ENCODE assay signal across 8 cellular contexts in genomic region chr6:6610031-6610591, GRCh38. TPM values are rescaled to one million over a fixed set of nuclear protein-coding genes. Genes with fewer than 3 reads are reported as not detected.
DNase-seq lines count a peak whose midpoint lies in the region; ATAC-seq and TF ChIP-seq lines count a peak whose summit lies in the region.

No MANE protein-coding gene starts in this region.

- H3K27me3 ChIP-seq in CD8-positive, alpha-beta T cell (ENCODE audit: insufficient read depth, low read length), result no peaks in the 10 kb centered on the region
- H3K27me3 ChIP-seq in SK-N-SH (ENCODE audit: insufficient read depth), result no peaks in the 10 kb centered on the region

- H3K4me3 ChIP-seq in CD8-positive, alpha-beta T cell (ENCODE audit: low read depth, low read length), result peak overlapping the region; percentile 3
- H3K4me3 ChIP-seq in SK-N-SH (ENCODE audit: low read depth in 2 of 2, low read length in 1 of 2), result no peak overlapping the region

- H3K27me3 Mint-ChIP-seq in CD8-positive, alpha-beta T cell (ENCODE audit: low read depth), result no peaks in the 10 kb centered on the region
- no peaks in the 10 kb centered on the region for H3K27me3 Mint-ChIP-seq in activated T-cell treated with anti-CD3 and anti-CD28 coated beads, Interleukin-2, amount 50 U/mL, for 24 hours

- TF ChIP-seq EP300 in SK-N-SH (IDR thresholded peaks at IDR 0.05; ENCODE audit: borderline replicate concordance in 1 of 2, low read depth in 1 of 2, low read length in 1 of 2), result no peak

- peak overlapping the region; percentile 55 for H3K27ac ChIP-seq in CD8-positive, alpha-beta T cell (ENCODE audit: low read depth, low read length)
- H3K27ac ChIP-seq in SK-N-SH (ENCODE audit: low read depth in 2 of 2, low read length in 1 of 2), result no peak overlapping the region

- no peaks in the 10 kb centered on the region for H3K79me2 ChIP-seq in SK-N-SH (ENCODE audit: insufficient read depth)

- CTCF ChIA-PET in CD8-positive, alpha-beta T cell (lab: Charles Lee), result interaction anchor here (0.9 to 1.8 kb wide), 3 partner anchors 29 to 67 kb away, joined by 3 to 4 read pairs (median 4); no protein-coding TSS in a partner anchor
- CTCF ChIA-PET in SK-N-SH (lab: Yijun Ruan, JAX), result no interaction called here

- ATAC-seq in CD8-positive, alpha-beta T cell, result peak; percentile 69
- peak; percentile 90 for ATAC-seq in GM19397 (IDR thresholded peaks at IDR 0.05; ENCODE audit: unreplicated experiment)
- ATAC-seq in HG03354 (IDR thresholded peaks at IDR 0.05; ENCODE audit: poor library complexity, severe bottlenecking, unreplicated experiment), result peak; percentile 94

- WGBS in SK-N-SH (ENCODE audit: low lambda C conversion rate), result 43% methylated on average over 10 of the region's 10 CpGs

- peaks cover 67% of the 10 kb centered on the region for H3K4me1 ChIP-seq in CD8-positive, alpha-beta T cell (ENCODE audit: insufficient read depth, low read length)
- H3K4me1 ChIP-seq in SK-N-SH (ENCODE audit: control insufficient read depth in 1 of 2, insufficient read depth in 2 of 2, low read depth in 1 of 2, low read length in 1 of 2), result no peaks in the 10 kb centered on the region

- H3K36me3 ChIP-seq in CD8-positive, alpha-beta T cell (ENCODE audit: insufficient read depth, low read length), result no peaks in the 10 kb centered on the region
- no peaks in the 10 kb centered on the region for H3K36me3 ChIP-seq in SK-N-SH (replicated peaks in 1 of 2; ENCODE audit: control insufficient read depth in 1 of 2, insufficient read depth in 2 of 2, low read length in 1 of 2)

- no peak for TF ChIP-seq CTCF in CD8-positive, alpha-beta T cell (IDR thresholded peaks at IDR 0.05)
- TF ChIP-seq CTCF in SK-N-SH (IDR thresholded peaks at IDR 0.05), result no peak

- no peak for TF ChIP-seq RAD21 in SK-N-SH (IDR thresholded peaks at IDR 0.05; ENCODE audit: low read length)

- no peak overlapping the region for H3K9ac ChIP-seq in SK-N-SH

- peak in 5 of 7 experiments; percentile 26 to 69 (median 47) for DNase-seq in CD8-positive, alpha-beta T cell
- peak; percentile 57 for DNase-seq in activated T-cell treated with anti-CD3 and anti-CD28 coated beads, Interleukin-2, amount 50 U/mL, for 24 hours
- DNase-seq in SK-N-SH (no peak), kidney glomerular epithelial cell (lab: John Stamatoyannopoulos, UW) (no peak), glomerular visceral epithelial cell (ENCODE audit: extremely low spot score) (no peak), NCI-H128 (lab: John Stamatoyannopoulos, UW; ENCODE audit: unreplicated experiment) (no peak)

- no peaks in the 10 kb centered on the region for H3K9me3 Mint-ChIP-seq in CD8-positive, alpha-beta T cell
- H3K9me3 Mint-ChIP-seq in activated T-cell treated with anti-CD3 and anti-CD28 coated beads, Interleukin-2, amount 50 U/mL, for 24 hours, result peaks cover 4% of the 10 kb centered on the region

- no peaks in the 10 kb centered on the region for H4K20me1 ChIP-seq in SK-N-SH (ENCODE audit: insufficient read depth)

- peaks cover 69% of the 10 kb centered on the region for H3K4me1 Mint-ChIP-seq in CD8-positive, alpha-beta T cell (ENCODE audit: low read depth)
- H3K4me1 Mint-ChIP-seq in activated T-cell treated with anti-CD3 and anti-CD28 coated beads, Interleukin-2, amount 50 U/mL, for 24 hours (ENCODE audit: low read depth), result peaks cover 64% of the 10 kb centered on the region

- H2AFZ ChIP-seq in SK-N-SH (ENCODE audit: low read depth), result no peak overlapping the region

- no peak overlapping the region for H3K4me2 ChIP-seq in SK-N-SH

- intact Hi-C loops in CD8-positive, alpha-beta T cell (cut with DNase I, micrococcal nuclease), result loop anchor here in 1 of 2 experiments (2.0 to 5.0 kb wide), 2 partner anchors 45 to 53 kb away; no protein-coding TSS in a partner anchor

- POLR2A ChIA-PET in CD8-positive, alpha-beta T cell (lab: Charles Lee), result interaction anchor here (0.8 to 2.1 kb wide), 5 partner anchors 10 to 63 kb away, joined by 3 to 13 read pairs (median 3); partner anchors contain the start of gene LY86
- POLR2A ChIA-PET in SK-N-SH (lab: Yijun Ruan, JAX), result no interaction called here

- no peaks in the 10 kb centered on the region for H3K36me3 Mint-ChIP-seq in CD8-positive, alpha-beta T cell
- no peaks in the 10 kb centered on the region for H3K36me3 Mint-ChIP-seq in activated T-cell treated with anti-CD3 and anti-CD28 coated beads, Interleukin-2, amount 50 U/mL, for 24 hours (ENCODE audit: low read depth)

- peak overlapping the region; percentile 96 for H3K27ac Mint-ChIP-seq in CD8-positive, alpha-beta T cell
- H3K27ac Mint-ChIP-seq in activated T-cell treated with anti-CD3 and anti-CD28 coated beads, Interleukin-2, amount 50 U/mL, for 24 hours, result peak overlapping the region; percentile 69

- no peaks in the 10 kb centered on the region for H3K9me3 ChIP-seq in CD8-positive, alpha-beta T cell (ENCODE audit: low read length)
- H3K9me3 ChIP-seq in SK-N-SH, result no peaks in the 10 kb centered on the region

- H3F3A ChIP-seq in SK-N-SH (replicated peaks; ENCODE audit: insufficient read depth), result no peaks in the 10 kb centered on the region

- no peaks in the 10 kb centered on the region for H3K9me2 ChIP-seq in SK-N-SH

- peak overlapping the region; percentile 27 for H3K4me3 Mint-ChIP-seq in CD8-positive, alpha-beta T cell
- no peak overlapping the region for H3K4me3 Mint-ChIP-seq in activated T-cell treated with anti-CD3 and anti-CD28 coated beads, Interleukin-2, amount 50 U/mL, for 24 hours

TF ChIP-seq in SK-N-SH, 30 proteins besides CTCF, POLR2A, EP300 and RAD21:
- TF ChIP-seq ZBTB33 (IDR thresholded peaks at IDR 0.05; ENCODE audit: borderline replicate concordance, low read depth) (no peak), MEF2A (IDR thresholded peaks at IDR 0.05; ENCODE audit: borderline replicate concordance, low read depth) (no peak)
TF ChIP-seq in SK-N-SH: peak in this region for 0.

RNA-seq across cellular contexts. Expression of gene LY86, which starts 21.6 kb away (rescaled TPM):
- under 1 TPM in 1 of 2 experiments, not detected in 1; 0.62 TPM for total RNA-seq in CD8-positive, alpha-beta T cell
- not detected in 2 replicates for polyA plus RNA-seq in SK-N-SH (2012; rRNA removed)
- polyA plus RNA-seq in SK-N-SH (2012; cell fraction: cytosol; rRNA removed), result not detected in 2 replicates
- not detected in 2 replicates for polyA plus RNA-seq in SK-N-SH (2012; cell fraction: nucleus; rRNA removed)

Comparison
In these comparisons a context has a peak if more than half of its experiments do, and no peak if none do; other contexts are left out.
1. DNase-seq: peak in CD8-positive, alpha-beta T cell (5 of 7) and activated T-cell treated with anti-CD3 and anti-CD28 coated beads, Interleukin-2, amount 50 U/mL, for 24 hours (single experiment); none in SK-N-SH (single experiment), kidney glomerular epithelial cell (single experiment), glomerular visceral epithelial cell (single experiment) and NCI-H128 (single experiment).
2. Peak in every context shown above with its lines, with median percentiles within 50 percentile points of each other: ATAC-seq.